In genomic region chr7:83931968-83932367, GRCh38 we compare ENCODE assay signal across 38 cellular contexts.
"Had no signal": no experiment of that assay in that cellular context is flagged by ENCODE, and none has a peak within 500 bp of the region (broad histone marks: within the 10 kb centered on the region; RNA-seq: fewer than 3 reads in every experiment).

No MANE protein-coding gene starts in this region.

- H3K27ac ChIP-seq: ascending aorta, cardiac muscle cell, colonic mucosa, VCaP had no signal

- H3K4me3 ChIP-seq: ascending aorta, cardiac muscle cell, colonic mucosa had no signal

- H3K27me3 ChIP-seq: ascending aorta, cardiac muscle cell, colonic mucosa had no signal

- H3K27ac Mint-ChIP-seq: activated B cell treated with CpG ODN at 0.5 μM for 24 hours; activated CD4-positive, alpha-beta memory T cell treated with anti-CD3 and anti-CD28 coated beads for 36 hours; activated CD4-positive, alpha-beta T cell treated with anti-CD3 and anti-CD28 coated beads, Interleukin-2, amount 10 ng/mL, durations not matched to agents 24 days and 14 days; activated CD8-positive, alpha-beta T cell treated with anti-CD3 and anti-CD28 coated beads for 36 hours; activated naive CD4-positive, alpha-beta T cell treated with anti-CD3 and anti-CD28 coated beads, Interleukin-2, amount 10 ng/mL, durations not matched to agents 7 days and 5 days; activated naive CD4-positive, alpha-beta T cell treated with anti-CD3 and anti-CD28 coated beads, Interleukin-2, amount 50 U/mL, for 24 hours; activated naive CD8-positive, alpha-beta T cell; activated naive CD8-positive, alpha-beta T cell treated with anti-CD3 and anti-CD28 coated beads, Interleukin-2, amount 10 ng/mL, durations not matched to agents 7 days and 5 days; activated naive CD8-positive, alpha-beta T cell treated with anti-CD3 and anti-CD28 coated beads, Interleukin-2, amount 50 U/mL, for 24 hours; activated T-cell treated with anti-CD3 and anti-CD28 coated beads, Interleukin-2, amount 50 U/mL, for 72 hours; activated T-helper 1 cell treated with anti-CD3 and anti-CD28 coated beads, Interleukin-12 subunit alpha, Interleukin-12 subunit beta, Interleukin-2, Interleukin-4 antibody, amounts not matched to agents 30 ng/mL and 10 ng/mL and 1 ng/mL, durations not matched to agents 14 hours and 24 hours and 36 hours; activated T-helper 2 cell treated with anti-CD3 and anti-CD28 coated beads, Interferon-gamma antibody, Interleukin-2, Interleukin-4, amounts not matched to agents 10 μg/mL and 5 μg/mL and 100 μg/mL, durations not matched to agents 14 hours and 24 hours and 36 hours; T-helper 2 cell treated with Interferon-gamma antibody and Interleukin-4, amounts not matched to agents 5 μg/mL and 100 μg/mL, for 36 hours had no signal

- FAIRE-seq: bronchial epithelial cell, TTC549 had no signal

- H3K9me3 ChIP-seq: ascending aorta, colonic mucosa had no signal

- DNase-seq: activated B cell treated with CpG ODN at 0.5 μM for 24 hours; activated CD4-positive, alpha-beta memory T cell treated with anti-CD3 and anti-CD28 coated beads for 36 hours; activated CD4-positive, alpha-beta T cell treated with anti-CD3 and anti-CD28 coated beads for 4 hours; activated CD4-positive, alpha-beta T cell treated with anti-CD3 and anti-CD28 coated beads, Interleukin-2, amount 10 ng/mL, durations not matched to agents 24 days and 14 days; activated CD4-positive, alpha-beta T cell treated with anti-CD3 and anti-CD28 coated beads, Interleukin-2, amount 50 U/mL, for 1 hour; activated CD4-positive, alpha-beta T cell treated with anti-CD3 and anti-CD28 coated beads, Interleukin-2, amount 50 U/mL, for 4 hours; activated CD4-positive, CD25-positive, alpha-beta regulatory T cell treated with anti-CD3 and anti-CD28 coated beads, Interleukin-2, amount 50 U/mL, for 72 hours; activated CD8-positive, alpha-beta memory T cell treated with anti-CD3 and anti-CD28 coated beads, Interleukin-2, amount 50 U/mL, for 4 hours; activated CD8-positive, alpha-beta T cell treated with anti-CD3 and anti-CD28 coated beads for 36 hours; activated effector memory CD4-positive, alpha-beta T cell treated with Interleukin-2 at 50 U/mL for 16 hours; activated gamma-delta T cell; activated naive CD4-positive, alpha-beta T cell treated with anti-CD3 and anti-CD28 coated beads, Interleukin-2, amount 10 ng/mL, durations not matched to agents 7 days and 5 days; activated naive CD4-positive, alpha-beta T cell treated with Interleukin-2 at 50 U/mL for 16 hours; activated naive CD8-positive, alpha-beta T cell treated with anti-CD3 and anti-CD28 coated beads, Interleukin-2, amount 10 ng/mL, durations not matched to agents 7 days and 5 days; activated naive CD8-positive, alpha-beta T cell treated with anti-CD3 and anti-CD28 coated beads, Interleukin-2, amount 50 U/mL, for 24 hours; activated T-cell treated with anti-CD3 and anti-CD28 coated beads for 4 hours; activated T-cell treated with anti-CD3 and anti-CD28 coated beads, Interleukin-2, amount 50 U/mL, for 1 hour; activated T-cell treated with anti-CD3 and anti-CD28 coated beads, Interleukin-2, amount 50 U/mL, for 4 hours; activated T-cell treated with anti-CD3 and anti-CD28 coated beads, Interleukin-2, amount 50 U/mL, for 72 hours; amygdala; anterior cingulate cortex; caudate nucleus; cerebellar nuclear complex; colonic mucosa; T-helper 2 cell; T-helper 9 cell had no signal

- H3K4me1 Mint-ChIP-seq: activated B cell treated with CpG ODN at 0.5 μM for 24 hours; activated CD4-positive, alpha-beta T cell treated with anti-CD3 and anti-CD28 coated beads, Interleukin-2, amount 10 ng/mL, durations not matched to agents 24 days and 14 days; activated naive CD4-positive, alpha-beta T cell treated with anti-CD3 and anti-CD28 coated beads, Interleukin-2, amount 10 ng/mL, durations not matched to agents 7 days and 5 days; activated naive CD8-positive, alpha-beta T cell treated with anti-CD3 and anti-CD28 coated beads, Interleukin-2, amount 50 U/mL, for 24 hours; central memory CD8-positive, alpha-beta T cell had no signal

- H3K4me3 Mint-ChIP-seq: activated B cell treated with CpG ODN at 0.5 μM for 24 hours; activated CD4-positive, alpha-beta memory T cell treated with anti-CD3 and anti-CD28 coated beads for 36 hours; activated CD4-positive, alpha-beta T cell treated with anti-CD3 and anti-CD28 coated beads, Interleukin-2, amount 10 ng/mL, durations not matched to agents 24 days and 14 days; activated CD8-positive, alpha-beta T cell treated with anti-CD3 and anti-CD28 coated beads for 36 hours; activated naive CD4-positive, alpha-beta T cell treated with anti-CD3 and anti-CD28 coated beads, Interleukin-2, amount 10 ng/mL, durations not matched to agents 7 days and 5 days; activated naive CD4-positive, alpha-beta T cell treated with anti-CD3 and anti-CD28 coated beads, Interleukin-2, amount 50 U/mL, for 24 hours; activated naive CD8-positive, alpha-beta T cell; activated naive CD8-positive, alpha-beta T cell treated with anti-CD3 and anti-CD28 coated beads, Interleukin-2, amount 10 ng/mL, durations not matched to agents 7 days and 5 days; activated naive CD8-positive, alpha-beta T cell treated with anti-CD3 and anti-CD28 coated beads, Interleukin-2, amount 50 U/mL, for 24 hours; activated T-cell treated with anti-CD3 and anti-CD28 coated beads, Interleukin-2, amount 50 U/mL, for 4 hours; activated T-cell treated with anti-CD3 and anti-CD28 coated beads, Interleukin-2, amount 50 U/mL, for 72 hours; activated T-helper 1 cell treated with anti-CD3 and anti-CD28 coated beads, Interleukin-12 subunit alpha, Interleukin-12 subunit beta, Interleukin-2, Interleukin-4 antibody, amounts not matched to agents 30 ng/mL and 10 ng/mL and 1 ng/mL, durations not matched to agents 14 hours and 24 hours and 36 hours; brain; central memory CD8-positive, alpha-beta T cell; T-helper 2 cell treated with Interferon-gamma antibody and Interleukin-4, amounts not matched to agents 5 μg/mL and 100 μg/mL, for 36 hours had no signal

- H3K27me3 Mint-ChIP-seq: activated B cell treated with CpG ODN at 0.5 μM for 24 hours; activated CD4-positive, alpha-beta memory T cell treated with anti-CD3 and anti-CD28 coated beads for 36 hours; activated CD8-positive, alpha-beta T cell treated with anti-CD3 and anti-CD28 coated beads for 36 hours; activated naive CD4-positive, alpha-beta T cell treated with anti-CD3 and anti-CD28 coated beads, Interleukin-2, amount 10 ng/mL, durations not matched to agents 7 days and 5 days; brain; central memory CD8-positive, alpha-beta T cell had no signal

- H3K9me3 Mint-ChIP-seq: activated B cell treated with CpG ODN at 0.5 μM for 24 hours; activated CD4-positive, alpha-beta memory T cell treated with anti-CD3 and anti-CD28 coated beads for 36 hours; activated CD4-positive, alpha-beta T cell treated with anti-CD3 and anti-CD28 coated beads, Interleukin-2, amount 10 ng/mL, durations not matched to agents 24 days and 14 days; activated CD8-positive, alpha-beta T cell treated with anti-CD3 and anti-CD28 coated beads for 36 hours; activated naive CD4-positive, alpha-beta T cell treated with anti-CD3 and anti-CD28 coated beads, Interleukin-2, amount 10 ng/mL, durations not matched to agents 7 days and 5 days; activated naive CD4-positive, alpha-beta T cell treated with anti-CD3 and anti-CD28 coated beads, Interleukin-2, amount 50 U/mL, for 24 hours; activated naive CD8-positive, alpha-beta T cell treated with anti-CD3 and anti-CD28 coated beads, Interleukin-2, amount 10 ng/mL, durations not matched to agents 7 days and 5 days; activated naive CD8-positive, alpha-beta T cell treated with anti-CD3 and anti-CD28 coated beads, Interleukin-2, amount 50 U/mL, for 24 hours; activated T-cell treated with anti-CD3 and anti-CD28 coated beads, Interleukin-2, amount 50 U/mL, for 4 hours; activated T-cell treated with anti-CD3 and anti-CD28 coated beads, Interleukin-2, amount 50 U/mL, for 72 hours; activated T-helper 1 cell treated with anti-CD3 and anti-CD28 coated beads, Interleukin-12 subunit alpha, Interleukin-12 subunit beta, Interleukin-2, Interleukin-4 antibody, amounts not matched to agents 30 ng/mL and 10 ng/mL and 1 ng/mL, durations not matched to agents 14 hours and 24 hours and 36 hours; activated T-helper 2 cell treated with anti-CD3 and anti-CD28 coated beads, Interferon-gamma antibody, Interleukin-2, Interleukin-4, amounts not matched to agents 10 μg/mL and 5 μg/mL and 100 μg/mL, durations not matched to agents 14 hours and 24 hours and 36 hours; brain; T-helper 2 cell treated with Interferon-gamma antibody and Interleukin-4, amounts not matched to agents 5 μg/mL and 100 μg/mL, for 36 hours had no signal

- H3K36me3 Mint-ChIP-seq: activated CD4-positive, alpha-beta memory T cell treated with anti-CD3 and anti-CD28 coated beads for 36 hours; activated naive CD4-positive, alpha-beta T cell treated with anti-CD3 and anti-CD28 coated beads, Interleukin-2, amount 10 ng/mL, durations not matched to agents 7 days and 5 days; activated naive CD4-positive, alpha-beta T cell treated with anti-CD3 and anti-CD28 coated beads, Interleukin-2, amount 50 U/mL, for 24 hours; activated naive CD8-positive, alpha-beta T cell; activated naive CD8-positive, alpha-beta T cell treated with anti-CD3 and anti-CD28 coated beads, Interleukin-2, amount 10 ng/mL, durations not matched to agents 7 days and 5 days; brain had no signal

- ATAC-seq: activated CD8-positive, alpha-beta T cell treated with anti-CD3 and anti-CD28 coated beads for 36 hours; activated naive CD8-positive, alpha-beta T cell treated with anti-CD3 and anti-CD28 coated beads, Interleukin-2, amount 50 U/mL, for 24 hours; activated T-cell treated with anti-CD3 and anti-CD28 coated beads, Interleukin-2, amount 50 U/mL, for 4 hours; activated T-cell treated with anti-CD3 and anti-CD28 coated beads, Interleukin-2, amount 50 U/mL, for 72 hours had no signal

- H3K4me1 ChIP-seq: ascending aorta, colonic mucosa had no signal

- H3K36me3 ChIP-seq: ascending aorta, cardiac muscle cell, colonic mucosa had no signal
